In genomic region chr18:25281522-25281921, GRCh38 we compare ENCODE assay signal across 15 cellular contexts.
"Had no signal": no experiment of that assay in that cellular context is flagged by ENCODE, and none has a peak within 500 bp of the region (broad histone marks: within the 10 kb centered on the region; RNA-seq: fewer than 3 reads in every experiment).

No MANE protein-coding gene starts in this region.

- H3K9ac ChIP-seq: neural progenitor cell had no signal

- ATAC-seq: activated CD4-positive, alpha-beta T cell treated with anti-CD3 and anti-CD28 coated beads for 36 hours; activated CD8-positive, alpha-beta memory T cell treated with anti-CD3 and anti-CD28 coated beads, Interleukin-2, amount 10 ng/mL, durations not matched to agents 7 days and 5 days had no signal

- H3K4me3 ChIP-seq: dorsolateral prefrontal cortex, mucosa of descending colon, neural progenitor cell, skin epidermis, tibial nerve, vagina had no signal

- H3K27me3 ChIP-seq: dorsolateral prefrontal cortex, neural progenitor cell, tibial nerve, vagina had no signal

- H2AFZ ChIP-seq: neural progenitor cell had no signal

- H3K36me3 ChIP-seq: neural progenitor cell, tibial nerve, vagina had no signal

- DNase-seq: activated CD4-positive, alpha-beta memory T cell treated with anti-CD3 and anti-CD28 coated beads, Interleukin-2, amount 10 ng/mL, durations not matched to agents 7 days and 5 days; activated CD4-positive, alpha-beta T cell treated with anti-CD3 and anti-CD28 coated beads for 36 hours; activated CD8-positive, alpha-beta memory T cell treated with anti-CD3 and anti-CD28 coated beads, Interleukin-2, amount 10 ng/mL, durations not matched to agents 7 days and 5 days; mesenchymal stem cell; naive B cell; stimulated activated CD4-positive, alpha-beta T cell treated with anti-CD3 and anti-CD28 coated beads, Interleukin-15, amount 100 ng/mL, for 24 hours; stimulated activated CD4-positive, alpha-beta T cell treated with anti-CD3 and anti-CD28 coated beads, Interleukin-2, amount 100 ng/mL, for 48 hours; T1000 had no signal

- H3K9me3 ChIP-seq: mucosa of descending colon, tibial nerve, vagina had no signal

- H3K27ac ChIP-seq: epithelial cell of prostate, vagina had no signal
